In the genomic region with DNA sequence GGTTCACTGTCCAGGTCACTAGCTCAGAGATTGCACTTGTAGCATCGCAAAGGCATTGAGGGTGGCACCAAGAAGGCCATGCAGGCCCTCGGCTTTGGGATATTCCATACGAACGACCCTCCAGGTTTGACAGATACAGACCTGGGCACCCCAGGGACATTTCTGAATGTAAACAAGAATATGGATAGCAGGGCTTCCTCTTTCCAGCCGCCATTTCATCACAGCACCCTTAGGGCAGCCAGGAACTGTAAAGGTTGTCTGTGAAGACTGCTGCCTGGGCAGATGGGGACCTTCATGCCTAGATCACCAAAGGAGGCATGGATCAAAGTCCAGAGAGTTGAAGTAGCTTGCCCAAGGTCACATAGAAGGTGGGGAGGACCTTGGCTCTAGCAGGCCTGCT, we compare ENCODE assay signal across 17 cellular contexts.
"Had no signal": no experiment of that assay in that cellular context is flagged by ENCODE, and none has a peak within 500 bp of the region (broad histone marks: within the 10 kb centered on the region; RNA-seq: fewer than 3 reads in every experiment).

No MANE protein-coding gene starts in this region.

- H3K9ac ChIP-seq: parathyroid adenoma had no signal

- H3K36me3 ChIP-seq: stomach had no signal

- H3K27ac Mint-ChIP-seq: endodermal cell had no signal

- H3K27ac ChIP-seq: coronary artery, hepatocyte, parathyroid adenoma, stomach had no signal

- H2AFZ ChIP-seq: hepatocyte, parathyroid adenoma had no signal

- H3K36me3 Mint-ChIP-seq: naive thymus-derived CD8-positive, alpha-beta T cell had no signal

- H3K9me3 Mint-ChIP-seq: endodermal cell; naive thymus-derived CD8-positive, alpha-beta T cell had no signal

- H3K79me2 ChIP-seq: hepatocyte, parathyroid adenoma had no signal

- H3K27me3 ChIP-seq: hepatocyte, stomach had no signal

- ATAC-seq: naive thymus-derived CD8-positive, alpha-beta T cell; sciatic nerve had no signal

- H3K4me2 ChIP-seq: hepatocyte had no signal

- H3K4me1 ChIP-seq: parathyroid adenoma had no signal

- H3K4me3 Mint-ChIP-seq: endodermal cell had no signal

- H3K9me3 ChIP-seq: mucosa of descending colon, stomach had no signal

- DNase-seq: effector CD4-positive, alpha-beta T cell; endodermal cell; foreskin melanocyte; head of caudate nucleus; mammary epithelial cell; mucosa of descending colon; naive thymus-derived CD8-positive, alpha-beta T cell; occipital lobe; stimulated activated CD4-positive, alpha-beta T cell treated with anti-CD3 and anti-CD28 coated beads, Interleukin-2, amount 100 ng/mL, for 24 hours; stimulated activated naive CD4-positive, alpha-beta T cell; stomach; substantia nigra; trophoblast cell had no signal

- H3K4me3 ChIP-seq: coronary artery, hepatocyte, mucosa of descending colon, stomach had no signal
